1 cellular context compared by ENCODE assay signal in the genomic region with DNA sequence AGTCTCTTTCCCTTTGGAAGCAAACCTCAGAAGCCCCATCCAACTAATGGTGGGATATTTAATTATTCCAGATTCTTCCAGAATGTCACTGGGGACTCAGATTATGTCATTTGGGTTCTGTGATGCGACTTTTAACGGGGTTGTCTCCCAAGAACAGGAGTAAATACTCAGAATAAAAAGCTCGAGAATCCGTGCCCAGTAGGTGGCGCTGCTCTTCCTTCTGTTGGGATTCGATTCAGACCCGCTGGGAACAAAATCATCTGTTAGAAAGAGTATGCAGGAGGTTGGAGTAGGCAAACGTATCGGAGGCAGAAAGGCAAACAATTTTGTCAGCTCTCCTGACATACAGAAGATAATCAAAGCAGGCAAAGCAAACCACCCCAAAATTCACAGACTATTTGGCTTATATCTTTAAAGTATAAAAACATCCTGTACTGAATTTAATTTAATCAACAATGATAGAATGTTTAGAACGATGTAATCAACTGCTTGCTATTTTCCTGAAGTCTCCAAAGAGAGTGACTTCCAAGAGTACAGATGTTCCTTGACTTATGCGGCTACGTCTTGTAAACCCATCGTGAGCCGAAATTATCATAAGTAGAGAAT.
TF ChIP-seq lines count a peak whose summit lies in the region.

No MANE protein-coding gene starts in this region.

TF ChIP-seq in HepG2, 621 proteins besides CTCF, POLR2A, EP300 and RAD21 (continued from another document):
- no peak for TF ChIP-seq PBX3 (CRISPR knock-in tag; IDR thresholded peaks at IDR 0.05; ENCODE audit: borderline replicate concordance)
